In genomic region chr1:9164919-9165318, GRCh38 we compare ENCODE assay signal across 12 cellular contexts. TPM values are rescaled to one million over a fixed set of nuclear protein-coding genes. Genes with fewer than 3 reads are reported as not detected.
DNase-seq lines count a peak whose midpoint lies in the region; TF ChIP-seq lines count a peak whose summit lies in the region.
"Had no signal": no experiment of that assay in that cellular context is flagged by ENCODE, and none has a peak within 500 bp of the region (broad histone marks: within the 10 kb centered on the region; RNA-seq: fewer than 3 reads in every experiment).

No MANE protein-coding gene starts in this region.

- H3K9ac ChIP-seq in iPS-15b (ENCODE audit: low read depth, low read length) (peak overlapping the region; percentile 13), colonic mucosa (ENCODE audit: low read depth in 2 of 2, low read length in 2 of 2) (peak overlapping the region in 1 of 2 donors; percentile 12)

- H3K27me3 ChIP-seq in iPS-15b (ENCODE audit: control insufficient read depth, insufficient read depth, low read length), result no peaks in the 10 kb centered on the region
- H3K27me3 ChIP-seq in tibial artery, result no peaks in the 10 kb centered on the region
- H3K27me3 ChIP-seq in colonic mucosa, result no peaks in the 10 kb centered on the region

- intact Hi-C loops in activated CD4-positive, alpha-beta T cell treated with anti-CD3 and anti-CD28 coated beads, Interleukin-2, amount 10 ng/mL, durations not matched to agents 24 days and 14 days (cut with micrococcal nuclease), result no loop called here
- intact Hi-C loops in tibial artery (cut with DNase I; ENCODE audit: low total_unique reads), result no loop called here
- intact Hi-C loops in colonic mucosa (cut with DNase I), result no loop called here

- no peaks in the 10 kb centered on the region for H3K9me3 ChIP-seq in iPS-15b (ENCODE audit: control insufficient read depth, insufficient read depth, low read length)
- H3K9me3 ChIP-seq in tibial artery, result no peaks in the 10 kb centered on the region
- no peaks in the 10 kb centered on the region for H3K9me3 ChIP-seq in colonic mucosa

- no peaks in the 10 kb centered on the region for H3K27me3 Mint-ChIP-seq in activated CD4-positive, alpha-beta T cell treated with anti-CD3 and anti-CD28 coated beads, Interleukin-2, amount 10 ng/mL, durations not matched to agents 24 days and 14 days
- H3K27me3 Mint-ChIP-seq: activated CD4-positive, alpha-beta memory T cell treated with anti-CD3 and anti-CD28 coated beads for 36 hours; activated naive CD4-positive, alpha-beta T cell treated with anti-CD3 and anti-CD28 coated beads, Interleukin-2, amount 10 ng/mL, durations not matched to agents 7 days and 5 days; naive thymus-derived CD4-positive, alpha-beta T cell had no signal

- H3K27ac ChIP-seq in VCaP (peak overlapping the region; percentile 36; the same call in 1 of the 2 replicates), tibial artery (peak overlapping the region; percentile 57 to 76), colonic mucosa (no peak overlapping the region)

- peaks cover 5% of the 10 kb centered on the region for H3K36me3 Mint-ChIP-seq in activated CD4-positive, alpha-beta T cell treated with anti-CD3 and anti-CD28 coated beads, Interleukin-2, amount 10 ng/mL, durations not matched to agents 24 days and 14 days (ENCODE audit: low read depth)
- H3K36me3 Mint-ChIP-seq: activated CD4-positive, alpha-beta memory T cell treated with anti-CD3 and anti-CD28 coated beads for 36 hours; activated naive CD4-positive, alpha-beta T cell treated with anti-CD3 and anti-CD28 coated beads, Interleukin-2, amount 10 ng/mL, durations not matched to agents 7 days and 5 days had no signal

- H3K9me3 Mint-ChIP-seq in activated CD4-positive, alpha-beta T cell treated with anti-CD3 and anti-CD28 coated beads, Interleukin-2, amount 10 ng/mL, durations not matched to agents 24 days and 14 days, result no peaks in the 10 kb centered on the region
- H3K9me3 Mint-ChIP-seq: activated CD4-positive, alpha-beta memory T cell treated with anti-CD3 and anti-CD28 coated beads for 36 hours; activated naive CD4-positive, alpha-beta T cell treated with anti-CD3 and anti-CD28 coated beads, Interleukin-2, amount 10 ng/mL, durations not matched to agents 7 days and 5 days; naive thymus-derived CD4-positive, alpha-beta T cell had no signal

- TF ChIP-seq CTCF in VCaP (conservative IDR thresholded peaks at IDR 0.05) (no peak), tibial artery (IDR thresholded peaks at IDR 0.05) (no peak), colonic mucosa (IDR thresholded peaks at IDR 0.05) (no peak)

- H3K27ac Mint-ChIP-seq in activated CD4-positive, alpha-beta T cell treated with anti-CD3 and anti-CD28 coated beads, Interleukin-2, amount 10 ng/mL, durations not matched to agents 24 days and 14 days, result peak overlapping the region; percentile 54
- H3K27ac Mint-ChIP-seq: activated CD4-positive, alpha-beta memory T cell treated with anti-CD3 and anti-CD28 coated beads for 36 hours; activated naive CD4-positive, alpha-beta T cell treated with anti-CD3 and anti-CD28 coated beads, Interleukin-2, amount 10 ng/mL, durations not matched to agents 7 days and 5 days had no signal

- no peak overlapping the region for H3K4me3 Mint-ChIP-seq in activated CD4-positive, alpha-beta T cell treated with anti-CD3 and anti-CD28 coated beads, Interleukin-2, amount 10 ng/mL, durations not matched to agents 24 days and 14 days
- H3K4me3 Mint-ChIP-seq: activated CD4-positive, alpha-beta memory T cell treated with anti-CD3 and anti-CD28 coated beads for 36 hours; activated naive CD4-positive, alpha-beta T cell treated with anti-CD3 and anti-CD28 coated beads, Interleukin-2, amount 10 ng/mL, durations not matched to agents 7 days and 5 days had no signal

- no peak overlapping the region for H3K4me3 ChIP-seq in iPS-15b (ENCODE audit: low read depth, low read length)
- no peak overlapping the region for H3K4me3 ChIP-seq in tibial artery
- H3K4me3 ChIP-seq in colonic mucosa, result no peak overlapping the region

- H3K4me1 ChIP-seq in iPS-15b (ENCODE audit: control insufficient read depth, insufficient read depth, low read length), result peaks cover 12% of the 10 kb centered on the region
- H3K4me1 ChIP-seq in tibial artery, result peaks cover 0 to 44% (median 21%) of the 10 kb centered on the region in 4 donors
- peaks cover 4% of the 10 kb centered on the region for H3K4me1 ChIP-seq in colonic mucosa

- peaks cover 16% of the 10 kb centered on the region for H3K4me1 Mint-ChIP-seq in activated CD4-positive, alpha-beta T cell treated with anti-CD3 and anti-CD28 coated beads, Interleukin-2, amount 10 ng/mL, durations not matched to agents 24 days and 14 days

- no peak for DNase-seq in activated CD4-positive, alpha-beta T cell treated with anti-CD3 and anti-CD28 coated beads, Interleukin-2, amount 10 ng/mL, durations not matched to agents 24 days and 14 days
- DNase-seq in activated CD4-positive, alpha-beta T cell treated with anti-CD3 and anti-CD28 coated beads for 1 hour, result no peak
- no peak for DNase-seq in tibial artery
- DNase-seq in HK-2 (ENCODE audit: unreplicated experiment), result no peak
- no peak for DNase-seq in activated naive CD4-positive, alpha-beta T cell (lab: John Stamatoyannopoulos, UW)
- no peak for DNase-seq in colonic mucosa
- DNase-seq: activated CD4-positive, alpha-beta memory T cell treated with anti-CD3 and anti-CD28 coated beads for 36 hours; activated naive CD4-positive, alpha-beta T cell treated with anti-CD3 and anti-CD28 coated beads, Interleukin-2, amount 10 ng/mL, durations not matched to agents 7 days and 5 days; naive thymus-derived CD4-positive, alpha-beta T cell; NCI-H1436 treated with DMSO at 0.1 percent for 48 hours had no signal

- H3K36me3 ChIP-seq in iPS-15b (ENCODE audit: control insufficient read depth, insufficient read depth, low read length), result no peaks in the 10 kb centered on the region
- H3K36me3 ChIP-seq in tibial artery, result no peaks in the 10 kb centered on the region
- H3K36me3 ChIP-seq in colonic mucosa, result no peaks in the 10 kb centered on the region

RNA-seq across cellular contexts. Expression of gene GPR157, which starts 36.0 kb away (rescaled TPM):
- 2.1 and 4.6 TPM in 2 replicates for total RNA-seq in activated CD4-positive, alpha-beta T cell treated with anti-CD3 and anti-CD28 coated beads, Interleukin-2, amount 10 ng/mL, durations not matched to agents 24 days and 14 days
- total RNA-seq in colonic mucosa, result 10 to 100 TPM; 12.2 to 15.9 TPM
